ENCODE assay signal across 7 cellular contexts in genomic region chr18:5073026-5073944, GRCh38.
DNase-seq lines count a peak whose midpoint lies in the region; ATAC-seq and TF ChIP-seq lines count a peak whose summit lies in the region.

No MANE protein-coding gene starts in this region.

- no peak overlapping the region for H3K4me2 ChIP-seq in KMS-11
- H3K4me2 ChIP-seq in neural cell (ENCODE audit: low read length) = no peak overlapping the region

- H3K4me1 Mint-ChIP-seq in endothelial cell (ENCODE audit: unreplicated experiment) = no peaks in the 10 kb centered on the region
- H3K4me1 Mint-ChIP-seq in activated CD4-positive, alpha-beta memory T cell treated with anti-CD3 and anti-CD28 coated beads for 36 hours (ENCODE audit: low read depth) = no peaks in the 10 kb centered on the region

- no peaks in the 10 kb centered on the region for H3K27me3 Mint-ChIP-seq in endothelial cell (ENCODE audit: unreplicated experiment)
- peaks cover 7% of the 10 kb centered on the region for H3K27me3 Mint-ChIP-seq in activated CD4-positive, alpha-beta memory T cell treated with anti-CD3 and anti-CD28 coated beads for 36 hours

- no peaks in the 10 kb centered on the region for H3F3A ChIP-seq in neural cell (ENCODE audit: insufficient read depth, low read length, poor library complexity, severe bottlenecking)

- intact Hi-C loops in activated CD4-positive, alpha-beta memory T cell treated with anti-CD3 and anti-CD28 coated beads for 36 hours (cut with micrococcal nuclease) = no loop called here

- H3K4me3 Mint-ChIP-seq in endothelial cell (ENCODE audit: unreplicated experiment) = no peak overlapping the region
- no peak overlapping the region for H3K4me3 Mint-ChIP-seq in activated CD4-positive, alpha-beta memory T cell treated with anti-CD3 and anti-CD28 coated beads for 36 hours

- H3K27me3 ChIP-seq in KMS-11 (ENCODE audit: insufficient read depth, low read depth) (no peaks in the 10 kb centered on the region), neural cell (ENCODE audit: insufficient read depth, low read depth, low read length) (no peaks in the 10 kb centered on the region)

- no peak for TF ChIP-seq EP300 in neural cell (conservative IDR thresholded peaks at IDR 0.05; ENCODE audit: poor library complexity, severe bottlenecking)

- no peaks in the 10 kb centered on the region for H3K9me2 ChIP-seq in neural cell (ENCODE audit: insufficient read depth, low read length)

- H3K79me2 ChIP-seq in KMS-11 (ENCODE audit: insufficient read depth, low read depth) (no peaks in the 10 kb centered on the region), neural cell (replicated peaks; ENCODE audit: insufficient read depth, low read length) (no peaks in the 10 kb centered on the region)

- H3K27ac Mint-ChIP-seq in endothelial cell (ENCODE audit: unreplicated experiment) = no peak overlapping the region
- H3K27ac Mint-ChIP-seq in activated CD4-positive, alpha-beta memory T cell treated with anti-CD3 and anti-CD28 coated beads for 36 hours = no peak overlapping the region

- TF ChIP-seq RAD21 in neural cell (conservative IDR thresholded peaks at IDR 0.05) = peak; percentile 90

- H3K4me3 ChIP-seq in KMS-11 (IDR thresholded peaks at IDR 0.05; ENCODE audit: insufficient read depth, low read depth, low read length) = no peak overlapping the region
- no peak overlapping the region for H3K4me3 ChIP-seq in neural cell (ENCODE audit: low read length)

- H3K4me1 ChIP-seq in KMS-11 (ENCODE audit: low read depth, poor library complexity, severe bottlenecking) = peaks cover 4% of the 10 kb centered on the region

- no peaks in the 10 kb centered on the region for H3K9me3 ChIP-seq in neural cell (ENCODE audit: low read length)

- H3K36me3 ChIP-seq in KMS-11 (ENCODE audit: insufficient read depth) (no peaks in the 10 kb centered on the region), neural cell (ENCODE audit: insufficient read depth, low read length) (no peaks in the 10 kb centered on the region)

- no peak overlapping the region; the same call in 1 of the 2 replicates for H2AFZ ChIP-seq in KMS-11 (ENCODE audit: low read depth)
- H2AFZ ChIP-seq in neural cell (ENCODE audit: low read depth, low read length) = no peak overlapping the region

- peak; percentile 50 for ATAC-seq in GM21423 (IDR thresholded peaks at IDR 0.05; ENCODE audit: unreplicated experiment)

- H3K36me3 Mint-ChIP-seq in endothelial cell (ENCODE audit: low read depth, unreplicated experiment) = no peaks in the 10 kb centered on the region
- no peaks in the 10 kb centered on the region for H3K36me3 Mint-ChIP-seq in activated CD4-positive, alpha-beta memory T cell treated with anti-CD3 and anti-CD28 coated beads for 36 hours

- no peak overlapping the region for H3K27ac ChIP-seq in KMS-11
- no peak overlapping the region for H3K27ac ChIP-seq in neural cell (ENCODE audit: low read length)

- H4K20me1 ChIP-seq in KMS-11 (ENCODE audit: insufficient read depth) = no peaks in the 10 kb centered on the region
- no peaks in the 10 kb centered on the region for H4K20me1 ChIP-seq in neural cell (ENCODE audit: insufficient read depth)

- H3K9ac ChIP-seq in KMS-11 (no peak overlapping the region), neural cell (ENCODE audit: low read length) (no peak overlapping the region)

- no peaks in the 10 kb centered on the region for H3K9me3 Mint-ChIP-seq in endothelial cell (ENCODE audit: unreplicated experiment)
- no peaks in the 10 kb centered on the region for H3K9me3 Mint-ChIP-seq in activated CD4-positive, alpha-beta memory T cell treated with anti-CD3 and anti-CD28 coated beads for 36 hours

- peak; percentile 20 for DNase-seq in ELR (ENCODE audit: low read depth)
- peak; percentile 40 for DNase-seq in RPMI8226
- DNase-seq in endothelial cell (ENCODE audit: low spot score) = peak; percentile 51
- DNase-seq in activated CD4-positive, alpha-beta memory T cell treated with anti-CD3 and anti-CD28 coated beads for 36 hours = no peak

- POLR2A ChIA-PET in activated CD4-positive, alpha-beta memory T cell treated with anti-CD3 and anti-CD28 coated beads for 36 hours (lab: Charles Lee) = no interaction called here

- peak; percentile 73 for TF ChIP-seq CTCF in KMS-11 (conservative IDR thresholded peaks at IDR 0.05; ENCODE audit: low read depth, low read length)
- peak; percentile 69 for TF ChIP-seq CTCF in endothelial cell (IDR thresholded peaks at IDR 0.05; ENCODE audit: unreplicated experiment)
- TF ChIP-seq CTCF in neural cell (IDR thresholded peaks at IDR 0.05; ENCODE audit: poor library complexity, severe bottlenecking) = peak; percentile 87

- CTCF ChIA-PET in activated CD4-positive, alpha-beta memory T cell treated with anti-CD3 and anti-CD28 coated beads for 36 hours (lab: Charles Lee) = interaction anchor here (2.2 to 3.9 kb wide), 2 partner anchors 12 to 16 kb away, joined by 4 to 9 read pairs; no protein-coding TSS in a partner anchor

TF ChIP-seq in neural cell, 6 proteins besides CTCF, POLR2A, EP300 and RAD21:
- no peak for TF ChIP-seq TAF1 (IDR thresholded peaks at IDR 0.05; ENCODE audit: low read depth)
- no peak for TF ChIP-seq POLR2AphosphoS5 (IDR thresholded peaks at IDR 0.05)
- peak; percentile 54 for TF ChIP-seq MXI1 (conservative IDR thresholded peaks at IDR 0.05; ENCODE audit: poor library complexity, severe bottlenecking)
- TF ChIP-seq REST (IDR thresholded peaks at IDR 0.05; ENCODE audit: borderline replicate concordance) = no peak
- no peak for TF ChIP-seq EZH2 (IDR thresholded peaks at IDR 0.05; ENCODE audit: borderline replicate concordance, insufficient read depth, low read length, poor library complexity, severe bottlenecking)
- TF ChIP-seq SMC3 (conservative IDR thresholded peaks at IDR 0.05; ENCODE audit: poor library complexity) = peak; percentile 90
